Comparison of ENCODE assay signal across 8 cellular contexts in genomic region chr12:54369597-54370217, GRCh38. TPM values are rescaled to one million over a fixed set of nuclear protein-coding genes. Genes with fewer than 3 reads are reported as not detected.
DNase-seq lines count a peak whose midpoint lies in the region; ATAC-seq and TF ChIP-seq lines count a peak whose summit lies in the region.

No MANE protein-coding gene starts in this region.

- H3K9me3 ChIP-seq in fibroblast of lung (ENCODE audit: control insufficient read depth, insufficient read depth, low read depth, low read length), result no peaks in the 10 kb centered on the region
- no peaks in the 10 kb centered on the region for H3K9me3 ChIP-seq in ovary

- H2AFZ ChIP-seq in fibroblast of lung (ENCODE audit: low read length), result no peak overlapping the region

- no peak overlapping the region for H3K9ac ChIP-seq in fibroblast of lung (ENCODE audit: insufficient read depth, low read length)

- TF ChIP-seq EP300 in ovary (IDR thresholded peaks at IDR 0.05), result no peak

- H3K27ac ChIP-seq in fibroblast of lung (ENCODE audit: insufficient read depth, low read length) (no peak overlapping the region), ovary (peak overlapping the region; percentile 67 to 76)

- no peaks in the 10 kb centered on the region for H4K20me1 ChIP-seq in fibroblast of lung (ENCODE audit: control insufficient read depth, extremely low read depth, insufficient read depth, low read length)

- no peak for DNase-seq in AG10803 (ENCODE audit: low read depth)
- DNase-seq in NB4 (ENCODE audit: low read depth), result peak; percentile 59
- DNase-seq in fibroblast of lung (ENCODE audit: low read depth in 2 of 2), result no peak
- DNase-seq in ovary, result peak; percentile 44 to 71 (median 65)
- no peak for DNase-seq in left lobe of liver (ENCODE audit: low spot score)

- no peaks in the 10 kb centered on the region for H3K27me3 ChIP-seq in fibroblast of lung (ENCODE audit: control insufficient read depth, insufficient read depth, low read length)
- no peaks in the 10 kb centered on the region for H3K27me3 ChIP-seq in ovary

- H3K4me3 ChIP-seq in AG10803 (ENCODE audit: low read length) (peak overlapping the region; percentile 59), NB4 (ENCODE audit: low read depth, low read length) (peak overlapping the region; percentile 51), fibroblast of lung (replicated peaks in 1 of 4; ENCODE audit: control extremely low read depth in 1 of 4, insufficient read depth in 1 of 4, low read depth in 3 of 4, low read length in 4 of 4) (peak overlapping the region; percentile 32 to 48 (median 34)), ovary (peak overlapping the region; percentile 42)

- TF ChIP-seq POLR2A in NB4 (IDR thresholded peaks at IDR 0.05; ENCODE audit: extremely low read depth, insufficient read length) (no peak), ovary (IDR thresholded peaks at IDR 0.05) (no peak)

- TF ChIP-seq CTCF in AG10803 (conservative IDR thresholded peaks at IDR 0.05; ENCODE audit: low read length) (no peak), NB4 (IDR thresholded peaks at IDR 0.05; ENCODE audit: low read depth, low read length) (no peak), fibroblast of lung (conservative IDR thresholded peaks at IDR 0.05 in 1 of 2, IDR thresholded peaks at IDR 0.05 in 1 of 2; ENCODE audit: low read depth in 1 of 2, low read length in 2 of 2) (no peak), ovary (IDR thresholded peaks at IDR 0.05) (no peak)

- intact Hi-C loops in ovary (cut with DNase I), result loop anchor here (5.0 to 10.0 kb wide), 3 partner anchors 37 to 385 kb away; partner anchors contain the start of genes HOXC8 (in 3 of the 4), HOXC9 (in 3 of the 4) and HOXC10 (in 2 of the 4)

- H3K79me2 ChIP-seq in fibroblast of lung (ENCODE audit: control insufficient read depth, insufficient read depth, low read length), result no peaks in the 10 kb centered on the region

- H3K36me3 ChIP-seq in fibroblast of lung (ENCODE audit: control insufficient read depth, insufficient read depth, low read length), result no peaks in the 10 kb centered on the region
- no peaks in the 10 kb centered on the region for H3K36me3 ChIP-seq in ovary

- H3K4me2 ChIP-seq in fibroblast of lung (ENCODE audit: extremely low read depth, insufficient read depth, low read length), result peak overlapping the region; percentile 88

- 12 to 16% (median 13%) methylated on average over 23 to 26 of the region's 27 CpGs for WGBS in ovary, 3 donors

- H3K4me1 ChIP-seq in fibroblast of lung (ENCODE audit: control insufficient read depth, extremely low read depth, insufficient read depth, low read length) (peaks cover 17% of the 10 kb centered on the region), ovary (ENCODE audit: insufficient read depth) (peaks cover 12% of the 10 kb centered on the region)

- no peak for ATAC-seq in GM19452 (IDR thresholded peaks at IDR 0.05; ENCODE audit: unreplicated experiment)
- no peak for ATAC-seq in left lobe of liver
- ATAC-seq in GM18498 (IDR thresholded peaks at IDR 0.05; ENCODE audit: unreplicated experiment), result no peak
- ATAC-seq in HG03457 (IDR thresholded peaks at IDR 0.05; ENCODE audit: unreplicated experiment), result no peak

RNA-seq across cellular contexts. Expression of gene GPR84, which starts 5.4 kb away (rescaled TPM):
- not detected in 2 replicates for total RNA-seq in fibroblast of lung
- polyA plus RNA-seq in fibroblast of lung, result 0.03 TPM in 1 of 2 replicates, not detected in the other
- not detected in 2 replicates for polyA plus RNA-seq in fibroblast of lung (2012)
- polyA minus RNA-seq in fibroblast of lung (ENCODE audit: low replicate concordance), result not detected in 2 replicates
- total RNA-seq in ovary, result 1 to 10 TPM in 2 of 7 donors, under 1 TPM in 5; 0.12 to 3.1 (median 0.43) TPM
- polyA plus RNA-seq in ovary, result under 1 TPM; 0.22 to 0.42 TPM
- not detected for total RNA-seq in left lobe of liver

RNA-seq across cellular contexts. Expression of gene ZNF385A, which starts 14.8 kb away (rescaled TPM):
- total RNA-seq in fibroblast of lung (2.3 and 3.3 TPM in 2 replicates), ovary (10 to 100 TPM in 1 of 7 donors, 1 to 10 TPM in 6; 4.3 to 30.5 (median 6.5) TPM), left lobe of liver (3.3 TPM)
- polyA plus RNA-seq in fibroblast of lung (0.64 and 0.69 TPM in 2 replicates), ovary (1 to 10 TPM; 3.6 to 4.5 TPM)
- 4.3 and 6.1 TPM in 2 replicates for polyA plus RNA-seq in fibroblast of lung (2012)
- 12.6 and 14.3 TPM in 2 replicates for polyA minus RNA-seq in fibroblast of lung (ENCODE audit: low replicate concordance)

RNA-seq across cellular contexts. Expression of gene COPZ1, which starts 44.8 kb away (rescaled TPM):
- total RNA-seq in fibroblast of lung, result 80.9 and 97.9 TPM in 2 replicates
- 305 and 324 TPM in 2 replicates for polyA plus RNA-seq in fibroblast of lung
- polyA plus RNA-seq in fibroblast of lung (2012), result 292 and 325 TPM in 2 replicates
- polyA minus RNA-seq in fibroblast of lung (ENCODE audit: low replicate concordance), result 79.6 and 97.1 TPM in 2 replicates
- 100 to 1,000 TPM in 4 of 7 donors, 10 to 100 TPM in 3; 41.7 to 117 (median 108) TPM for total RNA-seq in ovary
- 100 to 1,000 TPM in 1 of 2 donors, 10 to 100 TPM in 1; 79.4 to 219 TPM for polyA plus RNA-seq in ovary
- total RNA-seq in left lobe of liver, result 71.7 TPM

RNA-seq across cellular contexts. Expression of gene ITGA5, which starts 49.4 kb away (rescaled TPM):
- total RNA-seq in fibroblast of lung (133 and 232 TPM in 2 replicates), ovary (10 to 100 TPM; 32.6 to 82.5 (median 41.5) TPM), left lobe of liver (29.2 TPM)
- polyA plus RNA-seq in fibroblast of lung (162 and 199 TPM in 2 replicates), ovary (10 to 100 TPM; 37.4 to 100.0 TPM)
- 222 and 301 TPM in 2 replicates for polyA plus RNA-seq in fibroblast of lung (2012)
- 571 and 815 TPM in 2 replicates for polyA minus RNA-seq in fibroblast of lung (ENCODE audit: low replicate concordance)

Comparison
In these comparisons a context has a peak if more than half of its experiments do, and no peak if none do; other contexts are left out.
1. DNase-seq: peak in NB4 (single experiment) and ovary (5 of 5); none in AG10803 (single experiment), fibroblast of lung (0 of 2) and left lobe of liver (single experiment).
2. Peak in every context shown above with its lines, with median percentiles within 50 percentile points of each other: H3K4me3 ChIP-seq.